ENCODE assay signal across 23 cellular contexts in the genomic region with DNA sequence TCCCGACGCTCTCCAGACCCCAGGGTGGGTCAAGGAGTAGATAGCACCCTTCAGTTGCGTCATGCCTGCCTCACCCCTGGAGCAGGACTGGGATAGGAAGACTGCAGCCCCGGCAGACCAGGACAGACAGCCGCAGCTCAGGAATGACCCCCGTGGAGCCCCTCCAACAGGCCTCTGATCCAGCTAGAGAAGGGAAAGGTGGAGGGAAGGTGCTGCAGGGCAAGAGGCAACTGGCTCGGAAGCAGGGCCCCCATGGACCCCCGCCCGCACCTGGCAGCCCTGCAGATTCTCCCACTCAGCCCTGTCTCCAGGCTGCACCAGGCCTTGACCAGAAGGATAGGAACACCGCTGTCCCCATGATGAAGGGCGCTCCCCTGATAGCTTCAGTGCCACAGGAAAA. TPM values are rescaled to one million over a fixed set of nuclear protein-coding genes. Genes with fewer than 3 reads are reported as not detected.
"Had no signal": no experiment of that assay in that cellular context is flagged by ENCODE, and none has a peak within 500 bp of the region (broad histone marks: within the 10 kb centered on the region; RNA-seq: fewer than 3 reads in every experiment).

No MANE protein-coding gene starts in this region.

- ATAC-seq: activated CD8-positive, alpha-beta T cell treated with anti-CD3 and anti-CD28 coated beads for 36 hours; activated naive CD4-positive, alpha-beta T cell treated with anti-CD3 and anti-CD28 coated beads, Interleukin-2, amount 50 U/mL, for 72 hours; activated T-cell treated with anti-CD3 and anti-CD28 coated beads, Interleukin-2, amount 50 U/mL, for 4 hours; T-helper 17 cell; upper lobe of right lung; WTC11 had no signal

- H3K27ac ChIP-seq: coronary artery, skin epidermis, suprapubic skin, upper lobe of right lung had no signal

- H3K9me3 ChIP-seq: suprapubic skin, upper lobe of right lung had no signal

- H3K27ac Mint-ChIP-seq: activated CD8-positive, alpha-beta T cell treated with anti-CD3 and anti-CD28 coated beads for 36 hours; activated naive CD4-positive, alpha-beta T cell treated with anti-CD3 and anti-CD28 coated beads, Interleukin-2, amount 50 U/mL, for 72 hours; memory B cell; T-helper 17 cell; WTC11 had no signal

- H3K27me3 Mint-ChIP-seq: activated CD8-positive, alpha-beta T cell treated with anti-CD3 and anti-CD28 coated beads for 36 hours; T-helper 17 cell had no signal

- DNase-seq: activated CD4-positive, alpha-beta T cell treated with anti-CD3 and anti-CD28 coated beads for 48 hours; activated CD8-positive, alpha-beta T cell treated with anti-CD3 and anti-CD28 coated beads for 36 hours; activated effector memory CD4-positive, alpha-beta T cell treated with anti-CD3 and anti-CD28 coated beads, Interleukin-2, amount 50 U/mL, for 16 hours; activated T-cell treated with anti-CD3 and anti-CD28 coated beads, Interleukin-2, amount 50 U/mL, for 4 hours; amniotic stem cell; foreskin fibroblast; islet precursor cell; stimulated activated CD4-positive, alpha-beta T cell treated with anti-CD3 and anti-CD28 coated beads, Interleukin-15, amount 100 ng/mL, for 24 hours; stimulated activated CD4-positive, alpha-beta T cell treated with anti-CD3 and anti-CD28 coated beads, Interleukin-4, amount 100 ng/mL, for 24 hours; stimulated activated CD8-positive, alpha-beta memory T cell treated with anti-CD3 and anti-CD28 coated beads, Interleukin-4, amount 100 ng/mL, for 48 hours; stimulated activated naive CD4-positive, alpha-beta T cell treated with Interleukin-2 at 50 U/mL for 16 hours; T-helper 17 cell; upper lobe of right lung had no signal

- H3K9ac ChIP-seq: parathyroid adenoma had no signal

- H3K4me3 Mint-ChIP-seq: activated CD8-positive, alpha-beta T cell treated with anti-CD3 and anti-CD28 coated beads for 36 hours; activated T-cell treated with anti-CD3 and anti-CD28 coated beads, Interleukin-2, amount 50 U/mL, for 4 hours; central memory CD8-positive, alpha-beta T cell; memory B cell; T-helper 17 cell; WTC11 had no signal

- H3K9me3 Mint-ChIP-seq: activated CD8-positive, alpha-beta T cell treated with anti-CD3 and anti-CD28 coated beads for 36 hours; activated naive CD4-positive, alpha-beta T cell treated with anti-CD3 and anti-CD28 coated beads, Interleukin-2, amount 50 U/mL, for 72 hours; activated T-cell treated with anti-CD3 and anti-CD28 coated beads, Interleukin-2, amount 50 U/mL, for 4 hours; central memory CD8-positive, alpha-beta T cell; memory B cell; WTC11 had no signal

- H3K36me3 Mint-ChIP-seq: activated naive CD4-positive, alpha-beta T cell treated with anti-CD3 and anti-CD28 coated beads, Interleukin-2, amount 50 U/mL, for 72 hours; memory B cell; WTC11 had no signal

- H3K4me3 ChIP-seq: coronary artery, skin epidermis, suprapubic skin, upper lobe of right lung had no signal

- H3K36me3 ChIP-seq: suprapubic skin, upper lobe of right lung had no signal

- H2AFZ ChIP-seq: parathyroid adenoma had no signal

RNA-seq across cellular contexts. Expression of a gene that starts 53.9 kb away (rescaled TPM):
- total RNA-seq: endothelial cell of umbilical vein, left lobe of liver had no signal
